1 cellular context compared by ENCODE assay signal in genomic region chr1:154974808-154975408, GRCh38.
A peak's percentile ranks its signal among the peaks of the same experiment; 100 is the strongest.
TF ChIP-seq lines count a peak whose summit lies in the region.

No MANE protein-coding gene starts in this region.

TF ChIP-seq in K562, 482 proteins besides CTCF, POLR2A, EP300 and RAD21 (continued from another document and continues in another):
- no peak for TF ChIP-seq DEAF1 (CRISPR knock-in tag; IDR thresholded peaks at IDR 0.05)
- TF ChIP-seq ZSCAN32 (CRISPR knock-in tag; IDR thresholded peaks at IDR 0.05), result 0 out of 2 replicates have a peak, but pooled peaks have one; percentile 16
- TF ChIP-seq BRD4 (IDR thresholded peaks at IDR 0.05), result 0 out of 2 replicates have a peak, but pooled peaks have one; percentile 1
- TF ChIP-seq ZFP36 (IDR thresholded peaks at IDR 0.05; ENCODE audit: low read depth, low read length, partially characterized antibody), result no peak
- TF ChIP-seq MNT (conservative IDR thresholded peaks at IDR 0.05), result peak; percentile 33 to 76; a peak in 3 of 4 replicates
- peak; percentile 34; the same call in 1 of the 2 replicates for TF ChIP-seq CREB3L1 (IDR thresholded peaks at IDR 0.05; ENCODE audit: borderline replicate concordance, low read depth)
- no peak for TF ChIP-seq HMG20A (CRISPR knock-in tag; conservative IDR thresholded peaks at IDR 0.05)
- TF ChIP-seq PREB (CRISPR knock-in tag; IDR thresholded peaks at IDR 0.05), result 0 out of 2 replicates have a peak, but pooled peaks have one; percentile 59
- TF ChIP-seq PHF21A (IDR thresholded peaks at IDR 0.05; ENCODE audit: borderline replicate concordance, low read depth), result no peak
- peak; percentile 88; the same call in 1 of the 2 replicates for TF ChIP-seq CGGBP1 (CRISPR knock-in tag; IDR thresholded peaks at IDR 0.05)
- no peak for TF ChIP-seq FOS (IDR thresholded peaks at IDR 0.05; ENCODE audit: extremely low read depth, insufficient read length)
- TF ChIP-seq NUFIP1 (IDR thresholded peaks at IDR 0.05; ENCODE audit: partially characterized antibody), result no peak
- TF ChIP-seq STAG1 (CRISPR knock-in tag; IDR thresholded peaks at IDR 0.05; ENCODE audit: borderline replicate concordance), result no peak
- no peak for TF ChIP-seq ILK (tag; IDR thresholded peaks at IDR 0.05; ENCODE audit: borderline replicate concordance, low read depth)
- peak; percentile 79 for TF ChIP-seq CHD1 (IDR thresholded peaks at IDR 0.05; ENCODE audit: low read length)
- TF ChIP-seq FOXM1 (IDR thresholded peaks at IDR 0.05; ENCODE audit: low read depth), result no peak; the same call in 1 of the 2 replicates
- no peak for TF ChIP-seq FOXM1 (CRISPR knock-in tag; IDR thresholded peaks at IDR 0.05; ENCODE audit: low read depth)
- no peak for TF ChIP-seq CEBPZ (IDR thresholded peaks at IDR 0.05; ENCODE audit: borderline replicate concordance, low read depth, low read length)
- TF ChIP-seq TFAP4 (CRISPR knock-in tag; IDR thresholded peaks at IDR 0.05; ENCODE audit: borderline replicate concordance), result peak; percentile 11; the same call in 1 of the 2 replicates
- no peak for TF ChIP-seq ZNF280A (IDR thresholded peaks at IDR 0.05; ENCODE audit: low read depth, partially characterized antibody)
- no peak for TF ChIP-seq NCOR1 (IDR thresholded peaks at IDR 0.05)
- no peak for TF ChIP-seq CBX5 (IDR thresholded peaks at IDR 0.05; ENCODE audit: borderline replicate concordance, low read depth)
- TF ChIP-seq HMGXB4 (CRISPR knock-in tag; IDR thresholded peaks at IDR 0.05), result 0 out of 2 replicates have a peak, but pooled peaks have one; percentile 18
- no peak for TF ChIP-seq GMEB1 (CRISPR knock-in tag; IDR thresholded peaks at IDR 0.05)
- TF ChIP-seq ZEB2 (IDR thresholded peaks at IDR 0.05), result no peak; the same call in 1 of the 2 replicates
- no peak for TF ChIP-seq HLTF (IDR thresholded peaks at IDR 0.05)
- no peak for TF ChIP-seq ZNF316 (IDR thresholded peaks at IDR 0.05)
- TF ChIP-seq ZNF586 (CRISPR knock-in tag; conservative IDR thresholded peaks at IDR 0.05), result no peak
- TF ChIP-seq HOXB6 (CRISPR knock-in tag; IDR thresholded peaks at IDR 0.05; ENCODE audit: borderline replicate concordance), result no peak
- TF ChIP-seq MBD1 (CRISPR knock-in tag; IDR thresholded peaks at IDR 0.05), result no peak
- TF ChIP-seq ZNF444 (CRISPR knock-in tag; IDR thresholded peaks at IDR 0.05), result 0 out of 2 replicates have a peak, but pooled peaks have one; percentile 57
- TF ChIP-seq JUNB (CRISPR knock-in tag; conservative IDR thresholded peaks at IDR 0.05), result 0 out of 2 replicates have a peak, but pooled peaks have one; percentile 21
- peak; percentile 20 for TF ChIP-seq NKRF (IDR thresholded peaks at IDR 0.05; ENCODE audit: borderline replicate concordance)
- TF ChIP-seq HBP1 (CRISPR knock-in tag; IDR thresholded peaks at IDR 0.05), result 0 out of 2 replicates have a peak, but pooled peaks have one; percentile 5
- peak; percentile 80 for TF ChIP-seq RBFOX2 (IDR thresholded peaks at IDR 0.05; ENCODE audit: low read depth, low read length)
